Comparison of ENCODE assay signal across 25 cellular contexts in genomic region chr19:48651682-48652046, GRCh38. TPM values are rescaled to one million over a fixed set of nuclear protein-coding genes. Genes with fewer than 3 reads are reported as not detected.
"Had no signal": no experiment of that assay in that cellular context is flagged by ENCODE, and none has a peak within 500 bp of the region (broad histone marks: within the 10 kb centered on the region; RNA-seq: fewer than 3 reads in every experiment).

No MANE protein-coding gene starts in this region.

- H3K4me2 ChIP-seq: smooth muscle cell had no signal

- H3K4me3 ChIP-seq: mucosa of descending colon, sigmoid colon, smooth muscle cell, uterus had no signal

- ATAC-seq: activated T-cell treated with anti-CD3 and anti-CD28 coated beads, Interleukin-2, amount 50 U/mL, for 4 hours; left colon; mucosa of descending colon; stimulated activated naive B cell treated with anti-CD40 and anti-IgM and Interleukin-4, amounts not matched to agents 10 μg/mL and 1 μg/mL and 100 μg/mL, for 72 hours had no signal

- H3K36me3 ChIP-seq: sigmoid colon, uterus, WERI-Rb-1 had no signal

- H3K27ac ChIP-seq: sigmoid colon, uterus, WERI-Rb-1 had no signal

- H3K4me3 Mint-ChIP-seq: activated naive CD8-positive, alpha-beta T cell treated with anti-CD3 and anti-CD28 coated beads, Interleukin-2, amount 10 ng/mL, durations not matched to agents 7 days and 5 days; activated T-cell treated with anti-CD3 and anti-CD28 coated beads, Interleukin-2, amount 50 U/mL, for 4 hours; stimulated activated naive B cell treated with anti-CD40 and anti-IgM and Interleukin-4, amounts not matched to agents 10 μg/mL and 1 μg/mL and 100 μg/mL, for 72 hours had no signal

- H3K4me1 ChIP-seq: uterus had no signal

- DNase-seq: activated CD4-positive, alpha-beta T cell treated with anti-CD3 and anti-CD28 coated beads for 1 hour; activated CD4-positive, alpha-beta T cell treated with anti-CD3 and anti-CD28 coated beads, Interleukin-2, amount 50 U/mL, for 48 hours; activated CD8-positive, alpha-beta memory T cell treated with anti-CD3 and anti-CD28 coated beads, Interleukin-2, amount 50 U/mL, for 48 hours; activated naive CD4-positive, alpha-beta T cell treated with Interleukin-2 at 50 U/mL for 16 hours; activated naive CD8-positive, alpha-beta T cell treated with anti-CD3 and anti-CD28 coated beads, Interleukin-2, amount 10 ng/mL, durations not matched to agents 7 days and 5 days; activated T-cell treated with anti-CD3 and anti-CD28 coated beads, Interleukin-2, amount 50 U/mL, for 4 hours; amygdala; effector CD4-positive, alpha-beta T cell; erythroblast; foreskin fibroblast; left colon; mesendoderm; mucosa of descending colon; occipital lobe; sigmoid colon; stimulated activated CD4-positive, alpha-beta T cell treated with anti-CD3 and anti-CD28 coated beads, Interleukin-15, amount 100 ng/mL, for 24 hours; stimulated activated naive B cell treated with anti-CD40 and anti-IgM and Interleukin-4, amounts not matched to agents 10 μg/mL and 1 μg/mL and 100 μg/mL, for 72 hours; trophoblast cell; uterus; WERI-Rb-1 had no signal

- H3K9me3 Mint-ChIP-seq: activated naive CD8-positive, alpha-beta T cell treated with anti-CD3 and anti-CD28 coated beads, Interleukin-2, amount 10 ng/mL, durations not matched to agents 7 days and 5 days; activated T-cell treated with anti-CD3 and anti-CD28 coated beads, Interleukin-2, amount 50 U/mL, for 4 hours; stimulated activated naive B cell treated with anti-CD40 and anti-IgM and Interleukin-4, amounts not matched to agents 10 μg/mL and 1 μg/mL and 100 μg/mL, for 72 hours had no signal

- H3K27me3 ChIP-seq: sigmoid colon, uterus had no signal

- H3K36me3 Mint-ChIP-seq: activated naive CD8-positive, alpha-beta T cell treated with anti-CD3 and anti-CD28 coated beads, Interleukin-2, amount 10 ng/mL, durations not matched to agents 7 days and 5 days; stimulated activated naive B cell treated with anti-CD40 and anti-IgM and Interleukin-4, amounts not matched to agents 10 μg/mL and 1 μg/mL and 100 μg/mL, for 72 hours had no signal

- H3K27me3 Mint-ChIP-seq: activated naive CD8-positive, alpha-beta T cell treated with anti-CD3 and anti-CD28 coated beads, Interleukin-2, amount 10 ng/mL, durations not matched to agents 7 days and 5 days; stimulated activated naive B cell treated with anti-CD40 and anti-IgM and Interleukin-4, amounts not matched to agents 10 μg/mL and 1 μg/mL and 100 μg/mL, for 72 hours had no signal

- H3K9me3 ChIP-seq: mucosa of descending colon, sigmoid colon, uterus had no signal

RNA-seq across cellular contexts. Expression of gene NTN5, which starts 21.2 kb away (rescaled TPM):
- total RNA-seq: bronchial epithelial cell, cerebellum, occipital lobe, smooth muscle cell, temporal lobe had no signal
- polyA plus RNA-seq: neural cell had no signal
